10 cellular contexts compared by ENCODE assay signal in genomic region chr5:94901071-94901979, GRCh38.
DNase-seq lines count a peak whose midpoint lies in the region; ATAC-seq, FAIRE-seq and TF ChIP-seq lines count a peak whose summit lies in the region.
"Had no signal": no experiment of that assay in that cellular context is flagged by ENCODE, and none has a peak within 500 bp of the region (broad histone marks: within the 10 kb centered on the region; RNA-seq: fewer than 3 reads in every experiment).

No MANE protein-coding gene starts in this region.

- H3K4me1 ChIP-seq in HCT116 (ENCODE audit: control insufficient read depth in 1 of 2, insufficient read depth in 2 of 2, low read length in 2 of 2) (peaks cover 2 to 11% of the 10 kb centered on the region in 2 experiments; a peak in 3 of 4 replicates), keratinocyte (ENCODE audit: control insufficient read depth, extremely low read depth, insufficient read depth, low read length) (peaks cover 11% of the 10 kb centered on the region)

- ATAC-seq in GM18502 (IDR thresholded peaks at IDR 0.05; ENCODE audit: poor library complexity, unreplicated experiment) (peak; percentile 97), HCT116 (peak; percentile 63; the same call in 1 of the 2 replicates)

- RAD21 ChIA-PET in HCT116 (lab: Charles Lee; ENCODE audit: low non-redundant PET in 1 of 2, low total read pairs in 2 of 2, uncharacterized antibody in 2 of 2, unreplicated experiment in 2 of 2) = no interaction called here

- H2AFZ ChIP-seq in HCT116 (ENCODE audit: low read depth, low read length, poor library complexity, severe bottlenecking) = peak overlapping the region; percentile 82
- peak overlapping the region; percentile 76 for H2AFZ ChIP-seq in keratinocyte (ENCODE audit: control insufficient read depth, low read length)

- no peak for TF ChIP-seq POLR2A in HCT116 (IDR thresholded peaks at IDR 0.05; ENCODE audit: borderline replicate concordance, extremely low read depth, insufficient read depth, insufficient read length)

- H3K27me3 ChIP-seq in HCT116 (ENCODE audit: insufficient read depth, low read length) = no peaks in the 10 kb centered on the region
- 0 out of 2 replicates have a peak, but pooled peaks cover 3% of the 10 kb centered on the region for H3K27me3 ChIP-seq in MG63
- H3K27me3 ChIP-seq in keratinocyte (ENCODE audit: control insufficient read depth, extremely low read depth, insufficient read depth, low read length) = no peaks in the 10 kb centered on the region
- H3K27me3 ChIP-seq: cardiac muscle cell had no signal

- H3K36me3 ChIP-seq in HCT116 (ENCODE audit: control insufficient read depth in 1 of 2, insufficient read depth in 2 of 2, low read length in 2 of 2) (no peaks in the 10 kb centered on the region), MG63 (no peaks in the 10 kb centered on the region), keratinocyte (ENCODE audit: control insufficient read depth in 2 of 2, extremely low read depth in 1 of 2, insufficient read depth in 2 of 2, low read length in 2 of 2) (no peaks in the 10 kb centered on the region)
- H3K36me3 ChIP-seq: cardiac muscle cell had no signal

- TF ChIP-seq RAD21 in HCT116 (IDR thresholded peaks at IDR 0.05; ENCODE audit: low read depth) = no peak

- peak; percentile 66 for FAIRE-seq in keratinocyte (lab: Jason Lieb, UNC)

- no peaks in the 10 kb centered on the region for H3K9me1 ChIP-seq in keratinocyte (ENCODE audit: control insufficient read depth, extremely low read depth, insufficient read depth, low read length)

- H3K4me2 ChIP-seq in HCT116 (ENCODE audit: low read length) = peak overlapping the region; percentile 55
- H3K4me2 ChIP-seq in keratinocyte (ENCODE audit: control insufficient read depth, extremely low read depth, insufficient read depth, low read depth, low read length) = peak overlapping the region; percentile 59

- no peak for TF ChIP-seq CTCF in HCT116 (IDR thresholded peaks at IDR 0.05 in 2 of 3, conservative IDR thresholded peaks at IDR 0.05 in 1 of 3; ENCODE audit: borderline replicate concordance in 1 of 3, insufficient read depth in 1 of 3, low read depth in 2 of 3, low read length in 2 of 3)
- no peak for TF ChIP-seq CTCF in keratinocyte (optimal IDR thresholded peaks at IDR 0.05 in 1 of 3, IDR thresholded peaks at IDR 0.05 in 1 of 3, conservative IDR thresholded peaks at IDR 0.05 in 1 of 3; ENCODE audit: extremely low read depth in 1 of 3, insufficient read depth in 2 of 3, low read length in 3 of 3)

- DNase-seq in HCT116 (ENCODE audit: low read depth, low spot score) (no peak), MG63 (peak; percentile 9), keratinocyte (ENCODE audit: low read depth, low spot score) (peak; percentile 63), putamen (ENCODE audit: low spot score) (no peak), NCI-H1105 (lab: John Stamatoyannopoulos, UW) (no peak)
- DNase-seq in activated CD4-positive, alpha-beta T cell treated with anti-CD3 and anti-CD28 coated beads, Interleukin-2, amount 50 U/mL, for 1 hour = no peak
- no peak for DNase-seq in activated CD8-positive, alpha-beta memory T cell treated with anti-CD3 and anti-CD28 coated beads for 24 hours
- DNase-seq: nephron progenitor cell had no signal

- no peak overlapping the region for H3K4me3 ChIP-seq in HCT116 (replicated peaks in 1 of 2; ENCODE audit: low read depth in 1 of 2, low read length in 2 of 2)
- no peak overlapping the region for H3K4me3 ChIP-seq in MG63
- H3K4me3 ChIP-seq in keratinocyte (ENCODE audit: control insufficient read depth in 2 of 3, extremely low read depth in 1 of 3, insufficient read depth in 2 of 3, low read depth in 1 of 3, low read length in 3 of 3) = no peak overlapping the region
- H3K4me3 ChIP-seq: cardiac muscle cell had no signal

- POLR2A ChIA-PET in HCT116 (lab: Charles Lee) = no interaction called here

- H3K27ac ChIP-seq in HCT116 (ENCODE audit: low read depth, low read length) (no peak overlapping the region), keratinocyte (ENCODE audit: control insufficient read depth, insufficient read depth, low read length) (peak overlapping the region; percentile 55)
- H3K27ac ChIP-seq: cardiac muscle cell had no signal

- no peaks in the 10 kb centered on the region for H4K20me1 ChIP-seq in HCT116 (ENCODE audit: insufficient read depth)
- no peaks in the 10 kb centered on the region for H4K20me1 ChIP-seq in keratinocyte (ENCODE audit: control insufficient read depth, extremely low read depth, insufficient read depth, low read length)

- BruUV-seq in HCT116 (replicated peaks; lab: Mats Ljungman, UMichigan) = no TSS peak

- CTCF ChIA-PET in HCT116 (lab: Charles Lee) = no interaction called here

- H3K9me2 ChIP-seq in HCT116 (ENCODE audit: insufficient read depth) = no peaks in the 10 kb centered on the region

- H3K9ac ChIP-seq in HCT116 (ENCODE audit: low read length) (no peak overlapping the region), keratinocyte (ENCODE audit: control insufficient read depth, extremely low read depth, insufficient read depth, low read length) (no peak overlapping the region)

- H3K9me3 ChIP-seq in HCT116 (ENCODE audit: control insufficient read depth in 1 of 2, insufficient read depth in 1 of 2, low read depth in 1 of 2, low read length in 2 of 2) (no peaks in the 10 kb centered on the region), MG63 (no peaks in the 10 kb centered on the region), keratinocyte (ENCODE audit: control insufficient read depth, low read depth, low read length) (no peaks in the 10 kb centered on the region)

- intact Hi-C loops in HCT116 (cut with micrococcal nuclease) = no loop called here

- no peaks in the 10 kb centered on the region for H3K79me2 ChIP-seq in HCT116 (ENCODE audit: insufficient read depth, low read length)
- H3K79me2 ChIP-seq in keratinocyte (ENCODE audit: control insufficient read depth, insufficient read depth, low read length) = no peaks in the 10 kb centered on the region

- dilution Hi-C loops in keratinocyte (cut with MboI; ENCODE audit: extremely low pct_ligation_motif_present, low sequenced_read_pairs) = no loop called here

TF ChIP-seq in HCT116, 20 proteins besides CTCF, POLR2A, EP300 and RAD21:
- TF ChIP-seq SP1 (IDR thresholded peaks at IDR 0.05; ENCODE audit: low read depth) (no peak), JUND (IDR thresholded peaks at IDR 0.05) (peak; percentile 40), MAX (IDR thresholded peaks at IDR 0.05) (no peak), FOSL1 (IDR thresholded peaks at IDR 0.05; ENCODE audit: low read depth) (peak; percentile 21; the same call in 1 of the 2 replicates)

Comparison
In these comparisons a context has a peak if more than half of its experiments do, and no peak if none do; other contexts are left out.
1. DNase-seq: peak in MG63 (single experiment) and keratinocyte (single experiment); none in HCT116 (single experiment), putamen (single experiment), NCI-H1105 (single experiment), activated CD4-positive, alpha-beta T cell treated with anti-CD3 and anti-CD28 coated beads, Interleukin-2, amount 50 U/mL, for 1 hour (single experiment) and activated CD8-positive, alpha-beta memory T cell treated with anti-CD3 and anti-CD28 coated beads for 24 hours (single experiment).